Comparison of ENCODE assay signal across 1 cellular context in the genomic region with DNA sequence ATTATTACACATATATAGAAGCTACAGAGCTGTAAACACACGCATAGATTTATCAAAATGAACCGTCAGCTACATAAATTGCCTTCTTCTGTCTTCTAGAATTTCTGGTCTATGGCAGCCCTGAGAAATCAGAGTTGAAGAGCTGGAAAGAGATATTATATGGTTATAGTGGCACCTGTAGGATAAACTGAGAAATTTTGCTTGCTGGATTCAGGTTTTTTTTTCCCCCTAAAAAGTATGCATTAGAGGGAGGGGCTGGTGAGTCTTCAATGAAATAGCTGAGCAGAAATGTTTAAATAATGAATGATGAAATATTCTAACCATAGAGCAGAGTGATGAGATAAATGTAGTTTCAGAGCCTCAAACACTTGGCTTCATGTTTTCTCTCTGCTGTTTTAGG.
TF ChIP-seq lines count a peak whose summit lies in the region.

No MANE protein-coding gene starts in this region.

TF ChIP-seq in K562, 482 proteins besides CTCF, POLR2A, EP300 and RAD21 (continued from another document):
- TF ChIP-seq, protein P1, sequence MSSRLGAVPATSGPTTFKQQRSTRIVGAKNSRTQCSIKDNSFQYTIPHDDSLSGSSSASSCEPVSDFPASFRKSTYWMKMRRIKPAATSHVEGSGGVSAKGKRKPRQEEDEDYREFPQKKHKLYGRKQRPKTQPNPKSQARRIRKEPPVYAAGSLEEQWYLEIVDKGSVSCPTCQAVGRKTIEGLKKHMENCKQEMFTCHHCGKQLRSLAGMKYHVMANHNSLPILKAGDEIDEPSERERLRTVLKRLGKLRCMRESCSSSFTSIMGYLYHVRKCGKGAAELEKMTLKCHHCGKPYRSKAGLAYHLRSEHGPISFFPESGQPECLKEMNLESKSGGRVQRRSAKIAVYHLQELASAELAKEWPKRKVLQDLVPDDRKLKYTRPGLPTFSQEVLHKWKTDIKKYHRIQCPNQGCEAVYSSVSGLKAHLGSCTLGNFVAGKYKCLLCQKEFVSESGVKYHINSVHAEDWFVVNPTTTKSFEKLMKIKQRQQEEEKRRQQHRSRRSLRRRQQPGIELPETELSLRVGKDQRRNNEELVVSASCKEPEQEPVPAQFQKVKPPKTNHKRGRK (tag; IDR thresholded peaks at IDR 0.05): no peak
- 0 out of 2 replicates have a peak, but pooled peaks have one; percentile 26 for TF ChIP-seq ZNF175 (CRISPR knock-in tag; IDR thresholded peaks at IDR 0.05; ENCODE audit: low read depth)
- TF ChIP-seq, protein P2, sequence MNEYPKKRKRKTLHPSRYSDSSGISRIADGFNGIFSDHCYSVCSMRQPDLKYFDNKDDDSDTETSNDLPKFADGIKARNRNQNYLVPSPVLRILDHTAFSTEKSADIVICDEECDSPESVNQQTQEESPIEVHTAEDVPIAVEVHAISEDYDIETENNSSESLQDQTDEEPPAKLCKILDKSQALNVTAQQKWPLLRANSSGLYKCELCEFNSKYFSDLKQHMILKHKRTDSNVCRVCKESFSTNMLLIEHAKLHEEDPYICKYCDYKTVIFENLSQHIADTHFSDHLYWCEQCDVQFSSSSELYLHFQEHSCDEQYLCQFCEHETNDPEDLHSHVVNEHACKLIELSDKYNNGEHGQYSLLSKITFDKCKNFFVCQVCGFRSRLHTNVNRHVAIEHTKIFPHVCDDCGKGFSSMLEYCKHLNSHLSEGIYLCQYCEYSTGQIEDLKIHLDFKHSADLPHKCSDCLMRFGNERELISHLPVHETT (CRISPR knock-in tag; conservative IDR thresholded peaks at IDR 0.05 in 1 of 2, IDR thresholded peaks at IDR 0.05 in 1 of 2): no peak
- no peak for TF ChIP-seq NFRKB (IDR thresholded peaks at IDR 0.05; ENCODE audit: low read depth)
- no peak for TF ChIP-seq SIN3A (IDR thresholded peaks at IDR 0.05; ENCODE audit: borderline replicate concordance in 2 of 2, control insufficient read depth in 1 of 2, low read depth in 2 of 2, low read length in 2 of 2)
- TF ChIP-seq, protein P3, sequence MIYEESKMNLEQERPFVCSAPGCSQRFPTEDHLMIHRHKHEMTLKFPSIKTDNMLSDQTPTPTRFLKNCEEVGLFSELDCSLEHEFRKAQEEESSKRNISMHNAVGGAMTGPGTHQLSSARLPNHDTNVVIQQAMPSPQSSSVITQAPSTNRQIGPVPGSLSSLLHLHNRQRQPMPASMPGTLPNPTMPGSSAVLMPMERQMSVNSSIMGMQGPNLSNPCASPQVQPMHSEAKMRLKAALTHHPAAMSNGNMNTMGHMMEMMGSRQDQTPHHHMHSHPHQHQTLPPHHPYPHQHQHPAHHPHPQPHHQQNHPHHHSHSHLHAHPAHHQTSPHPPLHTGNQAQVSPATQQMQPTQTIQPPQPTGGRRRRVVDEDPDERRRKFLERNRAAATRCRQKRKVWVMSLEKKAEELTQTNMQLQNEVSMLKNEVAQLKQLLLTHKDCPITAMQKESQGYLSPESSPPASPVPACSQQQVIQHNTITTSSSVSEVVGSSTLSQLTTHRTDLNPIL (CRISPR knock-in tag; IDR thresholded peaks at IDR 0.05): no peak
- no peak for TF ChIP-seq RBM39 (optimal IDR thresholded peaks at IDR 0.05; ENCODE audit: low read depth, low read length)
- TF ChIP-seq WHSC1 (IDR thresholded peaks at IDR 0.05; ENCODE audit: low read length): no peak
- no peak for TF ChIP-seq ATF1 (CRISPR knock-in tag; IDR thresholded peaks at IDR 0.05)
- TF ChIP-seq ATF1 (tag; IDR thresholded peaks at IDR 0.05): no peak
- TF ChIP-seq CEBPG (CRISPR knock-in tag; IDR thresholded peaks at IDR 0.05): no peak
- TF ChIP-seq CEBPG (tag; conservative IDR thresholded peaks at IDR 0.05 in 1 of 2, IDR thresholded peaks at IDR 0.05 in 1 of 2): no peak; a peak in 1 of 4 replicates
- no peak for TF ChIP-seq MTA1 (IDR thresholded peaks at IDR 0.05; ENCODE audit: borderline replicate concordance)
- TF ChIP-seq YBX1 (IDR thresholded peaks at IDR 0.05): no peak
- TF ChIP-seq ZNF133 (CRISPR knock-in tag; IDR thresholded peaks at IDR 0.05): no peak
- TF ChIP-seq, protein P4, sequence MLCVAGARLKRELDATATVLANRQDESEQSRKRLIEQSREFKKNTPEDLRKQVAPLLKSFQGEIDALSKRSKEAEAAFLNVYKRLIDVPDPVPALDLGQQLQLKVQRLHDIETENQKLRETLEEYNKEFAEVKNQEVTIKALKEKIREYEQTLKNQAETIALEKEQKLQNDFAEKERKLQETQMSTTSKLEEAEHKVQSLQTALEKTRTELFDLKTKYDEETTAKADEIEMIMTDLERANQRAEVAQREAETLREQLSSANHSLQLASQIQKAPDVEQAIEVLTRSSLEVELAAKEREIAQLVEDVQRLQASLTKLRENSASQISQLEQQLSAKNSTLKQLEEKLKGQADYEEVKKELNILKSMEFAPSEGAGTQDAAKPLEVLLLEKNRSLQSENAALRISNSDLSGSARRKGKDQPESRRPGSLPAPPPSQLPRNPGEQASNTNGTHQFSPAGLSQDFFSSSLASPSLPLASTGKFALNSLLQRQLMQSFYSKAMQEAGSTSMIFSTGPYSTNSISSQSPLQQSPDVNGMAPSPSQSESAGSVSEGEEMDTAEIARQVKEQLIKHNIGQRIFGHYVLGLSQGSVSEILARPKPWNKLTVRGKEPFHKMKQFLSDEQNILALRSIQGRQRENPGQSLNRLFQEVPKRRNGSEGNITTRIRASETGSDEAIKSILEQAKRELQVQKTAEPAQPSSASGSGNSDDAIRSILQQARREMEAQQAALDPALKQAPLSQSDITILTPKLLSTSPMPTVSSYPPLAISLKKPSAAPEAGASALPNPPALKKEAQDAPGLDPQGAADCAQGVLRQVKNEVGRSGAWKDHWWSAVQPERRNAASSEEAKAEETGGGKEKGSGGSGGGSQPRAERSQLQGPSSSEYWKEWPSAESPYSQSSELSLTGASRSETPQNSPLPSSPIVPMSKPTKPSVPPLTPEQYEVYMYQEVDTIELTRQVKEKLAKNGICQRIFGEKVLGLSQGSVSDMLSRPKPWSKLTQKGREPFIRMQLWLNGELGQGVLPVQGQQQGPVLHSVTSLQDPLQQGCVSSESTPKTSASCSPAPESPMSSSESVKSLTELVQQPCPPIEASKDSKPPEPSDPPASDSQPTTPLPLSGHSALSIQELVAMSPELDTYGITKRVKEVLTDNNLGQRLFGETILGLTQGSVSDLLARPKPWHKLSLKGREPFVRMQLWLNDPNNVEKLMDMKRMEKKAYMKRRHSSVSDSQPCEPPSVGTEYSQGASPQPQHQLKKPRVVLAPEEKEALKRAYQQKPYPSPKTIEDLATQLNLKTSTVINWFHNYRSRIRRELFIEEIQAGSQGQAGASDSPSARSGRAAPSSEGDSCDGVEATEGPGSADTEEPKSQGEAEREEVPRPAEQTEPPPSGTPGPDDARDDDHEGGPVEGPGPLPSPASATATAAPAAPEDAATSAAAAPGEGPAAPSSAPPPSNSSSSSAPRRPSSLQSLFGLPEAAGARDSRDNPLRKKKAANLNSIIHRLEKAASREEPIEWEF (CRISPR knock-in tag; IDR thresholded peaks at IDR 0.05): no peak
- no peak for TF ChIP-seq ETV6 (IDR thresholded peaks at IDR 0.05; ENCODE audit: borderline replicate concordance in 1 of 2, low read depth in 2 of 2, low read length in 1 of 2)
- TF ChIP-seq ETV6 (CRISPR knock-in tag; IDR thresholded peaks at IDR 0.05; ENCODE audit: borderline replicate concordance): no peak
- no peak for TF ChIP-seq PPARD (CRISPR knock-in tag; IDR thresholded peaks at IDR 0.05)
- no peak for TF ChIP-seq BDP1 (IDR thresholded peaks at IDR 0.05; ENCODE audit: insufficient read depth, insufficient read length)
- no peak for TF ChIP-seq CHD1 (IDR thresholded peaks at IDR 0.05; ENCODE audit: low read length)
- no peak for TF ChIP-seq ZKSCAN3 (CRISPR knock-in tag; IDR thresholded peaks at IDR 0.05)
- no peak for TF ChIP-seq ZNF12 (CRISPR knock-in tag; IDR thresholded peaks at IDR 0.05)
- TF ChIP-seq FOSL1 (tag; conservative IDR thresholded peaks at IDR 0.05): 0 out of 2 replicates have a peak, but pooled peaks have one; percentile 5
- no peak for TF ChIP-seq KDM2B (CRISPR knock-in tag; IDR thresholded peaks at IDR 0.05)
- no peak for TF ChIP-seq TGIF2 (CRISPR knock-in tag; IDR thresholded peaks at IDR 0.05)
- TF ChIP-seq, protein P5, sequence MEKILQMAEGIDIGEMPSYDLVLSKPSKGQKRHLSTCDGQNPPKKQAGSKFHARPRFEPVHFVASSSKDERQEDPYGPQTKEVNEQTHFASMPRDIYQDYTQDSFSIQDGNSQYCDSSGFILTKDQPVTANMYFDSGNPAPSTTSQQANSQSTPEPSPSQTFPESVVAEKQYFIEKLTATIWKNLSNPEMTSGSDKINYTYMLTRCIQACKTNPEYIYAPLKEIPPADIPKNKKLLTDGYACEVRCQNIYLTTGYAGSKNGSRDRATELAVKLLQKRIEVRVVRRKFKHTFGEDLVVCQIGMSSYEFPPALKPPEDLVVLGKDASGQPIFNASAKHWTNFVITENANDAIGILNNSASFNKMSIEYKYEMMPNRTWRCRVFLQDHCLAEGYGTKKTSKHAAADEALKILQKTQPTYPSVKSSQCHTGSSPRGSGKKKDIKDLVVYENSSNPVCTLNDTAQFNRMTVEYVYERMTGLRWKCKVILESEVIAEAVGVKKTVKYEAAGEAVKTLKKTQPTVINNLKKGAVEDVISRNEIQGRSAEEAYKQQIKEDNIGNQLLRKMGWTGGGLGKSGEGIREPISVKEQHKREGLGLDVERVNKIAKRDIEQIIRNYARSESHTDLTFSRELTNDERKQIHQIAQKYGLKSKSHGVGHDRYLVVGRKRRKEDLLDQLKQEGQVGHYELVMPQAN (IDR thresholded peaks at IDR 0.05; ENCODE audit: borderline replicate concordance): no peak
- TF ChIP-seq ZNF589 (CRISPR knock-in tag; IDR thresholded peaks at IDR 0.05; ENCODE audit: low read depth): 0 out of 2 replicates have a peak, but pooled peaks have one; percentile 51
- no peak for TF ChIP-seq SP2 (IDR thresholded peaks at IDR 0.05; ENCODE audit: extremely low read depth, low read depth, low read length, poor library complexity, severe bottlenecking)
- no peak for TF ChIP-seq SOX6 (IDR thresholded peaks at IDR 0.05)
- TF ChIP-seq ZNF764 (CRISPR knock-in tag; IDR thresholded peaks at IDR 0.05; ENCODE audit: low read depth): no peak
- TF ChIP-seq, protein P6, sequence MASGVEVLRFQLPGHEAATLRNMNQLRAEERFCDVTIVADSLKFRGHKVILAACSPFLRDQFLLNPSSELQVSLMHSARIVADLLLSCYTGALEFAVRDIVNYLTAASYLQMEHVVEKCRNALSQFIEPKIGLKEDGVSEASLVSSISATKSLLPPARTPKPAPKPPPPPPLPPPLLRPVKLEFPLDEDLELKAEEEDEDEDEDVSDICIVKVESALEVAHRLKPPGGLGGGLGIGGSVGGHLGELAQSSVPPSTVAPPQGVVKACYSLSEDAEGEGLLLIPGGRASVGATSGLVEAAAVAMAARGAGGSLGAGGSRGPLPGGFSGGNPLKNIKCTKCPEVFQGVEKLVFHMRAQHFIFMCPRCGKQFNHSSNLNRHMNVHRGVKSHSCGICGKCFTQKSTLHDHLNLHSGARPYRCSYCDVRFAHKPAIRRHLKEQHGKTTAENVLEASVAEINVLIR (CRISPR knock-in tag; IDR thresholded peaks at IDR 0.05): no peak
- TF ChIP-seq CBX3 (IDR thresholded peaks at IDR 0.05; ENCODE audit: borderline replicate concordance in 1 of 2, low read length in 2 of 2): no peak
- peak; percentile 54; the same call in 1 of the 2 replicates for TF ChIP-seq ZNF584 (CRISPR knock-in tag; IDR thresholded peaks at IDR 0.05; ENCODE audit: low read depth)
- TF ChIP-seq CEBPB (tag; IDR thresholded peaks at IDR 0.05): 0 out of 2 replicates have a peak, but pooled peaks have one; percentile 0
- no peak for TF ChIP-seq POLR2G (IDR thresholded peaks at IDR 0.05; ENCODE audit: low read depth, low read length)
TF ChIP-seq in K562: peak in this region for 5.
